11 cellular contexts compared by ENCODE assay signal in the genomic region with DNA sequence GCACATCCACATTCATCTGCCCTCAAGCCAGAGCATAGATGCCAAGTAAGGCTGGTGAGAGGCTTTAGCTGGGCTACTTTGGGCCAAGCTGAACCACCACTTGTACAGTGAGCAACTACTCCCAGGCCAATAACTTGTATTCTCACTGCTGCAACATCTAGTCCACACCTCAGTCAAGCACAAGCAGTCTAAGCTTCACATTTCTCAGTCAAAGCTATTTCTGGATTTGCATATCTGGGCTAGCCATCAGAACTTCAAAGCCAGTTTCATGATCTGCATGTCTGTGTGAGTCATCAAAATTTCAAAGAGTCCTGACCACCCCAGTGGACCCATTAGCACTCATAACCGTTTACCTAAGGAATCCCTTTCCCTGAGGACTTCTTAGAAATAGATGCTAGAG.
A peak's percentile ranks its signal among the peaks of the same experiment; 100 is the strongest.
DNase-seq lines count a peak whose midpoint lies in the region; ATAC-seq and TF ChIP-seq lines count a peak whose summit lies in the region.
"Had no signal": no experiment of that assay in that cellular context is flagged by ENCODE, and none has a peak within 500 bp of the region (broad histone marks: within the 10 kb centered on the region; RNA-seq: fewer than 3 reads in every experiment).

No MANE protein-coding gene starts in this region.

- intact Hi-C loops in MCF 10A (cut with micrococcal nuclease) = no loop called here
- intact Hi-C loops in breast epithelium (cut with DNase I; ENCODE audit: low total_unique reads) = no loop called here
- intact Hi-C loops in body of pancreas (cut with DNase I) = no loop called here

- DNase-seq in MCF 10A (ENCODE audit: unreplicated experiment) = peak; percentile 8
- DNase-seq in breast epithelium (ENCODE audit: low spot score in 2 of 2) = no peak
- DNase-seq in HT-29 (ENCODE audit: low spot score) = peak; percentile 44
- peak; percentile 37 for DNase-seq in fibroblast of mammary gland (ENCODE audit: low read depth)
- no peak for DNase-seq in stimulated activated effector memory CD8-positive, alpha-beta T cell treated with anti-CD3 and anti-CD28 coated beads, Interleukin-12 subunit alpha, Interleukin-12 subunit beta, amount 100 ng/mL, for 72 hours (ENCODE audit: low spot score in 2 of 2)
- DNase-seq in stimulated activated CD4-positive, alpha-beta T cell treated with anti-CD3 and anti-CD28 coated beads, Interleukin-1b, Interleukin-23, amount 100 ng/mL, for 48 hours = no peak
- no peak for DNase-seq in body of pancreas
- DNase-seq in activated T-cell treated with anti-CD3 and anti-CD28 coated beads, Interleukin-2, amount 50 U/mL, for 1 hour = no peak
- DNase-seq: NCI-H226; stimulated activated naive CD8-positive, alpha-beta T cell treated with anti-CD3 and anti-CD28 coated beads, Interleukin-15, amount 100 ng/mL, for 72 hours had no signal

- TF ChIP-seq CTCF in MCF 10A (IDR thresholded peaks at IDR 0.05; ENCODE audit: unreplicated experiment) (no peak), breast epithelium (IDR thresholded peaks at IDR 0.05) (no peak), fibroblast of mammary gland (conservative IDR thresholded peaks at IDR 0.05; ENCODE audit: control insufficient read depth, insufficient read depth, low read depth, low read length) (no peak), body of pancreas (IDR thresholded peaks at IDR 0.05) (no peak)

- no peaks in the 10 kb centered on the region for H3K9me3 Mint-ChIP-seq in MCF 10A (ENCODE audit: unreplicated experiment)
- no peaks in the 10 kb centered on the region for H3K9me3 Mint-ChIP-seq in stimulated activated effector memory CD8-positive, alpha-beta T cell treated with anti-CD3 and anti-CD28 coated beads, Interleukin-12 subunit alpha, Interleukin-12 subunit beta, amount 100 ng/mL, for 72 hours
- H3K9me3 Mint-ChIP-seq: stimulated activated naive CD8-positive, alpha-beta T cell treated with anti-CD3 and anti-CD28 coated beads, Interleukin-15, amount 100 ng/mL, for 72 hours had no signal

- H3K36me3 ChIP-seq in breast epithelium (no peaks in the 10 kb centered on the region), body of pancreas (replicated peaks in 1 of 2; ENCODE audit: insufficient read depth in 1 of 2, low read depth in 2 of 2) (peaks cover 2 to 8% of the 10 kb centered on the region in 2 donors)

- no peak overlapping the region for H3K4me3 ChIP-seq in breast epithelium
- no peak overlapping the region for H3K4me3 ChIP-seq in fibroblast of mammary gland (ENCODE audit: control insufficient read depth, low read depth, low read length)
- H3K4me3 ChIP-seq in body of pancreas = no peak overlapping the region
- H3K4me3 ChIP-seq: A549 had no signal

- H3K27me3 Mint-ChIP-seq in MCF 10A (ENCODE audit: insufficient read depth, unreplicated experiment) = no peaks in the 10 kb centered on the region
- H3K27me3 Mint-ChIP-seq: stimulated activated naive CD8-positive, alpha-beta T cell treated with anti-CD3 and anti-CD28 coated beads, Interleukin-15, amount 100 ng/mL, for 72 hours had no signal

- H3K36me3 Mint-ChIP-seq in MCF 10A (ENCODE audit: insufficient read depth, unreplicated experiment) = peaks cover 14% of the 10 kb centered on the region
- H3K36me3 Mint-ChIP-seq in stimulated activated effector memory CD8-positive, alpha-beta T cell treated with anti-CD3 and anti-CD28 coated beads, Interleukin-12 subunit alpha, Interleukin-12 subunit beta, amount 100 ng/mL, for 72 hours = no peaks in the 10 kb centered on the region

- WGBS in body of pancreas, 2 donors = 60 to 68% methylated on average over 1 of the region's 1 CpG

- H3K27ac ChIP-seq in breast epithelium = no peak overlapping the region
- H3K27ac ChIP-seq in body of pancreas = no peak overlapping the region
- H3K27ac ChIP-seq: A549 had no signal

- no peak overlapping the region for H3K27ac Mint-ChIP-seq in MCF 10A (ENCODE audit: low read depth, unreplicated experiment)
- no peak overlapping the region for H3K27ac Mint-ChIP-seq in stimulated activated effector memory CD8-positive, alpha-beta T cell treated with anti-CD3 and anti-CD28 coated beads, Interleukin-12 subunit alpha, Interleukin-12 subunit beta, amount 100 ng/mL, for 72 hours
- H3K27ac Mint-ChIP-seq: stimulated activated naive CD8-positive, alpha-beta T cell treated with anti-CD3 and anti-CD28 coated beads, Interleukin-15, amount 100 ng/mL, for 72 hours had no signal

- no peaks in the 10 kb centered on the region for H3K4me1 ChIP-seq in breast epithelium
- H3K4me1 ChIP-seq in body of pancreas = no peaks in the 10 kb centered on the region
- H3K4me1 ChIP-seq: A549 had no signal

- H3K27me3 ChIP-seq in breast epithelium = no peaks in the 10 kb centered on the region
- no peaks in the 10 kb centered on the region for H3K27me3 ChIP-seq in body of pancreas

- peak; percentile 9 for ATAC-seq in stimulated activated effector memory CD8-positive, alpha-beta T cell treated with anti-CD3 and anti-CD28 coated beads, Interleukin-12 subunit alpha, Interleukin-12 subunit beta, amount 100 ng/mL, for 72 hours
- ATAC-seq in body of pancreas = no peak
- ATAC-seq: A549; stimulated activated naive CD8-positive, alpha-beta T cell treated with anti-CD3 and anti-CD28 coated beads, Interleukin-15, amount 100 ng/mL, for 72 hours had no signal

- POLR2A ChIA-PET in MCF 10A (lab: Yijun Ruan, JAX) = no interaction called here

- CTCF ChIA-PET in MCF 10A (lab: Yijun Ruan, JAX) = interaction anchor here (0.7 to 2.9 kb wide), 7 partner anchors 8 to 218 kb away, joined by 3 to 29 read pairs (median 3); no protein-coding TSS in a partner anchor

- BruUV-seq in MCF 10A (replicated peaks; lab: Mats Ljungman, UMichigan) = no TSS peak

- no peak overlapping the region for H3K4me3 Mint-ChIP-seq in MCF 10A (ENCODE audit: unreplicated experiment)
- no peak overlapping the region for H3K4me3 Mint-ChIP-seq in stimulated activated effector memory CD8-positive, alpha-beta T cell treated with anti-CD3 and anti-CD28 coated beads, Interleukin-12 subunit alpha, Interleukin-12 subunit beta, amount 100 ng/mL, for 72 hours
- H3K4me3 Mint-ChIP-seq: stimulated activated naive CD8-positive, alpha-beta T cell treated with anti-CD3 and anti-CD28 coated beads, Interleukin-15, amount 100 ng/mL, for 72 hours had no signal

- H3K9me3 ChIP-seq in breast epithelium = no peaks in the 10 kb centered on the region
- H3K9me3 ChIP-seq in body of pancreas = no peaks in the 10 kb centered on the region
- H3K9me3 ChIP-seq: A549 had no signal

- TF ChIP-seq POLR2A in breast epithelium (IDR thresholded peaks at IDR 0.05) (no peak), body of pancreas (IDR thresholded peaks at IDR 0.05) (no peak)

- no peaks in the 10 kb centered on the region for H3K4me1 Mint-ChIP-seq in MCF 10A (ENCODE audit: insufficient read depth, unreplicated experiment)
- no peaks in the 10 kb centered on the region for H3K4me1 Mint-ChIP-seq in stimulated activated effector memory CD8-positive, alpha-beta T cell treated with anti-CD3 and anti-CD28 coated beads, Interleukin-12 subunit alpha, Interleukin-12 subunit beta, amount 100 ng/mL, for 72 hours
- H3K4me1 Mint-ChIP-seq: stimulated activated naive CD8-positive, alpha-beta T cell treated with anti-CD3 and anti-CD28 coated beads, Interleukin-15, amount 100 ng/mL, for 72 hours had no signal

Comparison
In these comparisons a context has a peak if more than half of its experiments do, and no peak if none do; other contexts are left out.
1. DNase-seq: peak in MCF 10A (single experiment), HT-29 (single experiment) and fibroblast of mammary gland (single experiment); none in breast epithelium (0 of 2), stimulated activated effector memory CD8-positive, alpha-beta T cell treated with anti-CD3 and anti-CD28 coated beads, Interleukin-12 subunit alpha, Interleukin-12 subunit beta, amount 100 ng/mL, for 72 hours (0 of 2), stimulated activated CD4-positive, alpha-beta T cell treated with anti-CD3 and anti-CD28 coated beads, Interleukin-1b, Interleukin-23, amount 100 ng/mL, for 48 hours (single experiment), body of pancreas (0 of 4) and activated T-cell treated with anti-CD3 and anti-CD28 coated beads, Interleukin-2, amount 50 U/mL, for 1 hour (single experiment).